9 cellular contexts compared by ENCODE assay signal in genomic region chr18:80108122-80108536, GRCh38. TPM values are rescaled to one million over a fixed set of nuclear protein-coding genes. Genes with fewer than 3 reads are reported as not detected.
DNase-seq lines count a peak whose midpoint lies in the region; ATAC-seq and TF ChIP-seq lines count a peak whose summit lies in the region.
"Had no signal": no experiment of that assay in that cellular context is flagged by ENCODE, and none has a peak within 500 bp of the region (broad histone marks: within the 10 kb centered on the region; RNA-seq: fewer than 3 reads in every experiment).

No MANE protein-coding gene starts in this region.

- H3K36me3 Mint-ChIP-seq in activated naive CD4-positive, alpha-beta T cell treated with anti-CD3 and anti-CD28 coated beads, Interleukin-2, amount 50 U/mL, for 24 hours = peaks cover 5% of the 10 kb centered on the region
- no peaks in the 10 kb centered on the region for H3K36me3 Mint-ChIP-seq in mesothelial cell of epicardium

- no peaks in the 10 kb centered on the region for H3K27me3 ChIP-seq in ascending aorta
- H3K27me3 ChIP-seq in WERI-Rb-1 (ENCODE audit: insufficient read depth, low read depth, severe bottlenecking) = no peaks in the 10 kb centered on the region
- H3K27me3 ChIP-seq: SJCRH30 had no signal

- intact Hi-C loops in ascending aorta (cut with DNase I) = loop anchor here (2.0 to 10.0 kb wide), 3 partner anchors 39 to 713 kb away; partner anchors contain the start of genes NFATC1 and SLC66A2

- no peak for ATAC-seq in GM21825 (IDR thresholded peaks at IDR 0.05; ENCODE audit: unreplicated experiment)

- H3K36me3 ChIP-seq in ascending aorta (no peaks in the 10 kb centered on the region), urinary bladder (ENCODE audit: insufficient read depth) (no peaks in the 10 kb centered on the region), WERI-Rb-1 (peaks cover 23% of the 10 kb centered on the region)

- H3K27ac Mint-ChIP-seq in activated naive CD4-positive, alpha-beta T cell treated with anti-CD3 and anti-CD28 coated beads, Interleukin-2, amount 50 U/mL, for 24 hours = peak overlapping the region; percentile 63
- H3K27ac Mint-ChIP-seq in mesothelial cell of epicardium = peak overlapping the region; percentile 78

- peak overlapping the region; percentile 99 for H3K27ac ChIP-seq in ascending aorta
- peak overlapping the region; percentile 15 for H3K27ac ChIP-seq in urinary bladder (ENCODE audit: low read depth)
- H3K27ac ChIP-seq in WERI-Rb-1 = no peak overlapping the region

- H3K4me3 ChIP-seq in ascending aorta (no peak overlapping the region), urinary bladder (ENCODE audit: low read depth, low read length) (no peak overlapping the region), WERI-Rb-1 (ENCODE audit: low read depth, low read length) (no peak overlapping the region)

- no peaks in the 10 kb centered on the region for H3K9me3 Mint-ChIP-seq in activated naive CD4-positive, alpha-beta T cell treated with anti-CD3 and anti-CD28 coated beads, Interleukin-2, amount 50 U/mL, for 24 hours
- no peaks in the 10 kb centered on the region for H3K9me3 Mint-ChIP-seq in mesothelial cell of epicardium

- 92% methylated on average over 23 of the region's 23 CpGs for WGBS in urinary bladder

- DNase-seq in activated naive CD4-positive, alpha-beta T cell treated with anti-CD3 and anti-CD28 coated beads, Interleukin-2, amount 50 U/mL, for 16 hours = no peak
- DNase-seq in ascending aorta (ENCODE audit: low spot score in 2 of 2) (no peak), mesothelial cell of epicardium (ENCODE audit: low spot score in 2 of 2, unreplicated experiment in 2 of 2) (no peak), SHP77 (lab: John Stamatoyannopoulos, UW) (no peak), WERI-Rb-1 (no peak)

- peak overlapping the region; percentile 67 for H3K4me3 Mint-ChIP-seq in activated naive CD4-positive, alpha-beta T cell treated with anti-CD3 and anti-CD28 coated beads, Interleukin-2, amount 50 U/mL, for 24 hours
- H3K4me3 Mint-ChIP-seq in mesothelial cell of epicardium = peak overlapping the region; percentile 67

- no peaks in the 10 kb centered on the region for H3K9me3 ChIP-seq in ascending aorta
- H3K9me3 ChIP-seq in WERI-Rb-1 (ENCODE audit: severe bottlenecking) = no peaks in the 10 kb centered on the region
- H3K9me3 ChIP-seq: SJCRH30 had no signal

- peaks cover 45% of the 10 kb centered on the region for H3K4me1 Mint-ChIP-seq in activated naive CD4-positive, alpha-beta T cell treated with anti-CD3 and anti-CD28 coated beads, Interleukin-2, amount 50 U/mL, for 24 hours
- peaks cover 44% of the 10 kb centered on the region for H3K4me1 Mint-ChIP-seq in mesothelial cell of epicardium

- H3K4me1 ChIP-seq in ascending aorta = peaks cover 4 to 9% of the 10 kb centered on the region in 2 donors
- H3K4me1 ChIP-seq in urinary bladder (ENCODE audit: insufficient read depth) = no peaks in the 10 kb centered on the region

- H3K27me3 Mint-ChIP-seq in activated naive CD4-positive, alpha-beta T cell treated with anti-CD3 and anti-CD28 coated beads, Interleukin-2, amount 50 U/mL, for 24 hours = no peaks in the 10 kb centered on the region
- no peaks in the 10 kb centered on the region for H3K27me3 Mint-ChIP-seq in mesothelial cell of epicardium (ENCODE audit: low read depth)

- TF ChIP-seq CTCF in ascending aorta (IDR thresholded peaks at IDR 0.05) (no peak), mesothelial cell of epicardium (IDR thresholded peaks at IDR 0.05; ENCODE audit: unreplicated experiment) (no peak), WERI-Rb-1 (IDR thresholded peaks at IDR 0.05; ENCODE audit: low read depth, low read length) (no peak)

RNA-seq across cellular contexts. Expression of gene ADNP2, which starts 0.9 kb away (rescaled TPM):
- total RNA-seq in ascending aorta (6.8 TPM), mesothelial cell of epicardium (32.2 to 33.9 TPM (median 33.1 TPM) in 3 replicates), urinary bladder (23.7 TPM)
- polyA plus RNA-seq in urinary bladder = 11.2 TPM
